In genomic region chr9:133547116-133547515, GRCh38 we compare ENCODE assay signal across 31 cellular contexts. TPM values are rescaled to one million over a fixed set of nuclear protein-coding genes. Genes with fewer than 3 reads are reported as not detected.
"Had no signal": no experiment of that assay in that cellular context is flagged by ENCODE, and none has a peak within 500 bp of the region (broad histone marks: within the 10 kb centered on the region; RNA-seq: fewer than 3 reads in every experiment).

No MANE protein-coding gene starts in this region.

- ATAC-seq: activated naive CD4-positive, alpha-beta T cell treated with anti-CD3 and anti-CD28 coated beads, Interleukin-2, amount 50 U/mL, for 72 hours; activated T-cell treated with anti-CD3 and anti-CD28 coated beads, Interleukin-2, amount 50 U/mL, for 72 hours; foreskin keratinocyte; gastrocnemius medialis had no signal

- FAIRE-seq: endometrium had no signal

- DNase-seq: activated CD4-positive, alpha-beta memory T cell treated with anti-CD3 and anti-CD28 coated beads, Interleukin-2, amount 10 ng/mL, durations not matched to agents 7 days and 5 days; activated CD4-positive, alpha-beta T cell treated with anti-CD3 and anti-CD28 coated beads for 1 hour; activated CD4-positive, alpha-beta T cell treated with anti-CD3 and anti-CD28 coated beads for 4 hours; activated CD4-positive, alpha-beta T cell treated with anti-CD3 and anti-CD28 coated beads, Interleukin-2, amount 10 ng/mL, durations not matched to agents 7 days and 5 days; activated CD4-positive, alpha-beta T cell treated with anti-CD3 and anti-CD28 coated beads, Interleukin-2, amount 50 U/mL, for 4 hours; activated CD8-positive, alpha-beta memory T cell treated with anti-CD3 and anti-CD28 coated beads, Interleukin-2, amount 50 U/mL, for 48 hours; activated gamma-delta T cell; activated naive CD4-positive, alpha-beta T cell; activated naive CD4-positive, alpha-beta T cell treated with anti-CD3 and anti-CD28 coated beads, Interleukin-2, amount 10 ng/mL, durations not matched to agents 7 days and 5 days; activated T-cell treated with anti-CD3 and anti-CD28 coated beads for 4 hours; activated T-cell treated with anti-CD3 and anti-CD28 coated beads, Interleukin-2, amount 50 U/mL, for 24 hours; activated T-cell treated with anti-CD3 and anti-CD28 coated beads, Interleukin-2, amount 50 U/mL, for 72 hours; central memory CD4-positive, alpha-beta T cell; cerebellar nuclear complex; colonic mucosa; effector CD8-positive, alpha-beta T cell; erythroblast; foreskin keratinocyte; gastrocnemius medialis; glutamatergic neuron; heart left ventricle; T-helper 2 cell had no signal

- H3K36me3 Mint-ChIP-seq: activated naive CD4-positive, alpha-beta T cell treated with anti-CD3 and anti-CD28 coated beads, Interleukin-2, amount 10 ng/mL, durations not matched to agents 7 days and 5 days; activated naive CD4-positive, alpha-beta T cell treated with anti-CD3 and anti-CD28 coated beads, Interleukin-2, amount 50 U/mL, for 72 hours; brain had no signal

- H3K4me1 Mint-ChIP-seq: activated CD4-positive, alpha-beta memory T cell treated with anti-CD3 and anti-CD28 coated beads, Interleukin-2, amount 10 ng/mL, durations not matched to agents 7 days and 5 days; activated CD4-positive, alpha-beta T cell treated with anti-CD3 and anti-CD28 coated beads, Interleukin-2, amount 10 ng/mL, durations not matched to agents 7 days and 5 days; activated naive CD4-positive, alpha-beta T cell treated with anti-CD3 and anti-CD28 coated beads, Interleukin-2, amount 10 ng/mL, durations not matched to agents 7 days and 5 days had no signal

- H3K27me3 Mint-ChIP-seq: activated CD4-positive, alpha-beta memory T cell treated with anti-CD3 and anti-CD28 coated beads, Interleukin-2, amount 10 ng/mL, durations not matched to agents 7 days and 5 days; activated CD4-positive, alpha-beta T cell treated with anti-CD3 and anti-CD28 coated beads, Interleukin-2, amount 10 ng/mL, durations not matched to agents 7 days and 5 days; activated naive CD4-positive, alpha-beta T cell treated with anti-CD3 and anti-CD28 coated beads, Interleukin-2, amount 10 ng/mL, durations not matched to agents 7 days and 5 days; activated T-cell treated with anti-CD3 and anti-CD28 coated beads, Interleukin-2, amount 50 U/mL, for 24 hours had no signal

- H3K4me3 Mint-ChIP-seq: activated CD4-positive, alpha-beta memory T cell treated with anti-CD3 and anti-CD28 coated beads, Interleukin-2, amount 10 ng/mL, durations not matched to agents 7 days and 5 days; activated CD4-positive, alpha-beta T cell treated with anti-CD3 and anti-CD28 coated beads, Interleukin-2, amount 10 ng/mL, durations not matched to agents 7 days and 5 days; activated naive CD4-positive, alpha-beta T cell treated with anti-CD3 and anti-CD28 coated beads, Interleukin-2, amount 10 ng/mL, durations not matched to agents 7 days and 5 days; activated T-cell treated with anti-CD3 and anti-CD28 coated beads, Interleukin-2, amount 50 U/mL, for 24 hours; activated T-cell treated with anti-CD3 and anti-CD28 coated beads, Interleukin-2, amount 50 U/mL, for 72 hours; brain had no signal

- H3K27ac Mint-ChIP-seq: activated CD4-positive, alpha-beta memory T cell treated with anti-CD3 and anti-CD28 coated beads, Interleukin-2, amount 10 ng/mL, durations not matched to agents 7 days and 5 days; activated CD4-positive, alpha-beta T cell treated with anti-CD3 and anti-CD28 coated beads, Interleukin-2, amount 10 ng/mL, durations not matched to agents 7 days and 5 days; activated naive CD4-positive, alpha-beta T cell treated with anti-CD3 and anti-CD28 coated beads, Interleukin-2, amount 10 ng/mL, durations not matched to agents 7 days and 5 days; activated naive CD4-positive, alpha-beta T cell treated with anti-CD3 and anti-CD28 coated beads, Interleukin-2, amount 50 U/mL, for 72 hours; activated T-cell treated with anti-CD3 and anti-CD28 coated beads, Interleukin-2, amount 50 U/mL, for 24 hours; activated T-cell treated with anti-CD3 and anti-CD28 coated beads, Interleukin-2, amount 50 U/mL, for 72 hours; brain had no signal

- H3K9me3 Mint-ChIP-seq: activated CD4-positive, alpha-beta memory T cell treated with anti-CD3 and anti-CD28 coated beads, Interleukin-2, amount 10 ng/mL, durations not matched to agents 7 days and 5 days; activated CD4-positive, alpha-beta T cell treated with anti-CD3 and anti-CD28 coated beads, Interleukin-2, amount 10 ng/mL, durations not matched to agents 7 days and 5 days; activated naive CD4-positive, alpha-beta T cell treated with anti-CD3 and anti-CD28 coated beads, Interleukin-2, amount 10 ng/mL, durations not matched to agents 7 days and 5 days; activated naive CD4-positive, alpha-beta T cell treated with anti-CD3 and anti-CD28 coated beads, Interleukin-2, amount 50 U/mL, for 72 hours; activated T-cell treated with anti-CD3 and anti-CD28 coated beads, Interleukin-2, amount 50 U/mL, for 24 hours; activated T-cell treated with anti-CD3 and anti-CD28 coated beads, Interleukin-2, amount 50 U/mL, for 72 hours; brain had no signal

RNA-seq across cellular contexts. Expression of gene ADAMTSL2, which starts 12.6 kb away (rescaled TPM):
- total RNA-seq: activated CD4-positive, alpha-beta memory T cell treated with anti-CD3 and anti-CD28 coated beads, Interleukin-2, amount 10 ng/mL, durations not matched to agents 7 days and 5 days; activated CD4-positive, alpha-beta T cell treated with anti-CD3 and anti-CD28 coated beads, Interleukin-2, amount 10 ng/mL, durations not matched to agents 7 days and 5 days; foreskin keratinocyte; T-helper 1 cell treated with Interleukin-12 subunit alpha and Interleukin-12 subunit beta and Interleukin-4 antibody, amounts not matched to agents 30 ng/mL and 1 ng/mL, for 36 hours had no signal

RNA-seq across cellular contexts. Expression of gene MYMK, which starts 22.4 kb away (rescaled TPM):
- total RNA-seq: activated CD4-positive, alpha-beta memory T cell treated with anti-CD3 and anti-CD28 coated beads, Interleukin-2, amount 10 ng/mL, durations not matched to agents 7 days and 5 days; activated CD4-positive, alpha-beta T cell treated with anti-CD3 and anti-CD28 coated beads, Interleukin-2, amount 10 ng/mL, durations not matched to agents 7 days and 5 days; activated naive CD4-positive, alpha-beta T cell treated with anti-CD3 and anti-CD28 coated beads, Interleukin-2, amount 50 U/mL, for 72 hours; activated T-cell treated with anti-CD3 and anti-CD28 coated beads, Interleukin-2, amount 50 U/mL, for 72 hours; ascending aorta; breast epithelium; cardiac muscle cell; colonic mucosa; dermis microvascular lymphatic vessel endothelial cell; esophagus muscularis mucosa; foreskin keratinocyte; gastrocnemius medialis; heart left ventricle; T-helper 1 cell treated with Interleukin-12 subunit alpha and Interleukin-12 subunit beta and Interleukin-4 antibody, amounts not matched to agents 30 ng/mL and 1 ng/mL, for 36 hours had no signal
